ENCODE assay signal across 1 cellular context in genomic region chr20:56631990-56632327, GRCh38.
TF ChIP-seq lines count a peak whose summit lies in the region.

No MANE protein-coding gene starts in this region.

TF ChIP-seq in H1, 55 proteins besides CTCF, POLR2A, EP300 and RAD21:
- TF ChIP-seq EZH2 (IDR thresholded peaks at IDR 0.05; ENCODE audit: low read depth, low read length, severe bottlenecking) (peak; percentile 17), CEBPB (IDR thresholded peaks at IDR 0.05; ENCODE audit: low read depth, low read length) (no peak)
TF ChIP-seq in H1: peak in this region for 1.
